ENCODE assay signal across 19 cellular contexts in genomic region chr9:92954886-92955285, GRCh38. TPM values are rescaled to one million over a fixed set of nuclear protein-coding genes. Genes with fewer than 3 reads are reported as not detected.
A peak's percentile ranks its signal among the peaks of the same experiment; 100 is the strongest.
DNase-seq lines count a peak whose midpoint lies in the region; ATAC-seq and TF ChIP-seq lines count a peak whose summit lies in the region.
"Had no signal": no experiment of that assay in that cellular context is flagged by ENCODE, and none has a peak within 500 bp of the region (broad histone marks: within the 10 kb centered on the region; RNA-seq: fewer than 3 reads in every experiment).

No MANE protein-coding gene starts in this region.

- POLR2A ChIA-PET in RWPE1 (lab: Yijun Ruan, JAX; ENCODE audit: low non-redundant PET): interaction anchor here (0.7 kb wide), 1 partner anchor 44 kb away, joined by 5 read pairs; no protein-coding TSS in a partner anchor

- TF ChIP-seq POLR2A in prostate gland (IDR thresholded peaks at IDR 0.05): no peak

- peak overlapping the region; percentile 63 for H3K27ac ChIP-seq in RWPE1
- no peak overlapping the region for H3K27ac ChIP-seq in prostate gland
- H3K27ac ChIP-seq: uterus, WERI-Rb-1 had no signal

- intact Hi-C loops in activated naive CD4-positive, alpha-beta T cell treated with anti-CD3 and anti-CD28 coated beads for 36 hours (cut with micrococcal nuclease): loop anchor here (1.0 to 5.0 kb wide), 6 partner anchors 9 to 612 kb away; partner anchors contain the start of genes BICD2, FAM120A, FAM120AOS and ZNF484
- intact Hi-C loops in prostate gland (cut with DNase I): no loop called here

- no peaks in the 10 kb centered on the region for H3K27me3 ChIP-seq in prostate gland (replicated peaks; ENCODE audit: insufficient read depth)
- H3K27me3 ChIP-seq: uterus had no signal

- no peak for TF ChIP-seq CTCF in RWPE1 (conservative IDR thresholded peaks at IDR 0.05; ENCODE audit: low read depth)
- TF ChIP-seq CTCF in prostate gland (IDR thresholded peaks at IDR 0.05): no peak

- H3K4me3 Mint-ChIP-seq in activated naive CD4-positive, alpha-beta T cell treated with anti-CD3 and anti-CD28 coated beads for 36 hours: peak overlapping the region; percentile 46
- peak overlapping the region; percentile 79 for H3K4me3 Mint-ChIP-seq in central memory CD8-positive, alpha-beta T cell
- peak overlapping the region; percentile 71 for H3K4me3 Mint-ChIP-seq in stimulated activated effector memory CD8-positive, alpha-beta T cell treated with anti-CD3 and anti-CD28 coated beads, Interleukin-12 subunit alpha, Interleukin-12 subunit beta, amount 100 ng/mL, for 72 hours

- H3K27me3 Mint-ChIP-seq in activated naive CD4-positive, alpha-beta T cell treated with anti-CD3 and anti-CD28 coated beads for 36 hours (ENCODE audit: low read depth): no peaks in the 10 kb centered on the region
- H3K27me3 Mint-ChIP-seq in central memory CD8-positive, alpha-beta T cell: no peaks in the 10 kb centered on the region

- 89% methylated on average over 9 of the region's 9 CpGs for WGBS in prostate gland

- DNase-seq in activated naive CD4-positive, alpha-beta T cell treated with anti-CD3 and anti-CD28 coated beads for 36 hours: no peak
- DNase-seq in activated naive CD4-positive, alpha-beta T cell treated with Interleukin-2 at 50 U/mL for 16 hours: no peak
- no peak for DNase-seq in RWPE1 (ENCODE audit: low spot score)
- no peak for DNase-seq in central memory CD8-positive, alpha-beta T cell (ENCODE audit: low spot score in 2 of 2)
- DNase-seq in stimulated activated effector memory CD8-positive, alpha-beta T cell treated with anti-CD3 and anti-CD28 coated beads, Interleukin-12 subunit alpha, Interleukin-12 subunit beta, amount 100 ng/mL, for 72 hours (ENCODE audit: low spot score in 2 of 2): no peak
- no peak for DNase-seq in NCI-H2107 (lab: John Stamatoyannopoulos, UW)
- no peak for DNase-seq in prostate gland (ENCODE audit: low spot score)
- DNase-seq in NCI-H524 treated with DMSO at 0.1 percent for 48 hours (lab: John Stamatoyannopoulos, UW): no peak
- DNase-seq: Calu3; kidney; NCI-H187; NCI-H510A; stimulated activated naive B cell treated with anti-CD40 and anti-IgM and Interleukin-4, amounts not matched to agents 10 μg/mL and 1 μg/mL and 100 μg/mL, for 72 hours; uterus; WERI-Rb-1 had no signal

- ATAC-seq in central memory CD8-positive, alpha-beta T cell (replicated peaks; ENCODE audit: extremely low read depth, poor library complexity, severe bottlenecking): no peak
- no peak for ATAC-seq in stimulated activated effector memory CD8-positive, alpha-beta T cell treated with anti-CD3 and anti-CD28 coated beads, Interleukin-12 subunit alpha, Interleukin-12 subunit beta, amount 100 ng/mL, for 72 hours
- ATAC-seq: SK-N-SH treated with all-trans-retinoic acid at 6 μM for 48 hours had no signal

- H3K4me1 Mint-ChIP-seq in activated naive CD4-positive, alpha-beta T cell treated with anti-CD3 and anti-CD28 coated beads for 36 hours (ENCODE audit: low read depth): peaks cover 72% of the 10 kb centered on the region
- peaks cover 65% of the 10 kb centered on the region for H3K4me1 Mint-ChIP-seq in central memory CD8-positive, alpha-beta T cell
- peaks cover 66% of the 10 kb centered on the region for H3K4me1 Mint-ChIP-seq in stimulated activated effector memory CD8-positive, alpha-beta T cell treated with anti-CD3 and anti-CD28 coated beads, Interleukin-12 subunit alpha, Interleukin-12 subunit beta, amount 100 ng/mL, for 72 hours

- no peaks in the 10 kb centered on the region for H3K4me1 ChIP-seq in prostate gland (replicated peaks)
- H3K4me1 ChIP-seq: uterus had no signal

- H3K9me3 ChIP-seq in prostate gland: no peaks in the 10 kb centered on the region
- H3K9me3 ChIP-seq: mucosa of descending colon, uterus had no signal

- H3K36me3 Mint-ChIP-seq in activated naive CD4-positive, alpha-beta T cell treated with anti-CD3 and anti-CD28 coated beads for 36 hours (ENCODE audit: low read depth): no peaks in the 10 kb centered on the region
- peaks cover 5% of the 10 kb centered on the region for H3K36me3 Mint-ChIP-seq in central memory CD8-positive, alpha-beta T cell (ENCODE audit: insufficient read depth)
- peaks cover 6% of the 10 kb centered on the region for H3K36me3 Mint-ChIP-seq in stimulated activated effector memory CD8-positive, alpha-beta T cell treated with anti-CD3 and anti-CD28 coated beads, Interleukin-12 subunit alpha, Interleukin-12 subunit beta, amount 100 ng/mL, for 72 hours
- H3K36me3 Mint-ChIP-seq: stimulated activated naive B cell treated with anti-CD40 and anti-IgM and Interleukin-4, amounts not matched to agents 10 μg/mL and 1 μg/mL and 100 μg/mL, for 72 hours had no signal

- CTCF ChIA-PET in activated naive CD4-positive, alpha-beta T cell treated with anti-CD3 and anti-CD28 coated beads for 36 hours (lab: Charles Lee): interaction anchor here (0.8 to 6.8 kb wide), 7 partner anchors 9 to 181 kb away, joined by 3 to 65 read pairs (median 3); no protein-coding TSS in a partner anchor
- CTCF ChIA-PET in RWPE1 (lab: Yijun Ruan, JAX): interaction anchor here (0.6 to 1.9 kb wide), 6 partner anchors 11 to 439 kb away, joined by 3 to 6 read pairs (median 4); no protein-coding TSS in a partner anchor

- no peaks in the 10 kb centered on the region for H3K36me3 ChIP-seq in prostate gland
- H3K36me3 ChIP-seq: uterus, WERI-Rb-1 had no signal

- H3K4me3 ChIP-seq in prostate gland: no peak overlapping the region
- H3K4me3 ChIP-seq: mucosa of descending colon, smooth muscle cell, uterus had no signal

- no peaks in the 10 kb centered on the region for H3K9me3 Mint-ChIP-seq in activated naive CD4-positive, alpha-beta T cell treated with anti-CD3 and anti-CD28 coated beads for 36 hours
- H3K9me3 Mint-ChIP-seq in central memory CD8-positive, alpha-beta T cell: no peaks in the 10 kb centered on the region
- H3K9me3 Mint-ChIP-seq in stimulated activated effector memory CD8-positive, alpha-beta T cell treated with anti-CD3 and anti-CD28 coated beads, Interleukin-12 subunit alpha, Interleukin-12 subunit beta, amount 100 ng/mL, for 72 hours: no peaks in the 10 kb centered on the region
- H3K9me3 Mint-ChIP-seq: stimulated activated naive B cell treated with anti-CD40 and anti-IgM and Interleukin-4, amounts not matched to agents 10 μg/mL and 1 μg/mL and 100 μg/mL, for 72 hours had no signal

- H3K27ac Mint-ChIP-seq in activated naive CD4-positive, alpha-beta T cell treated with anti-CD3 and anti-CD28 coated beads for 36 hours: peak overlapping the region; percentile 91
- H3K27ac Mint-ChIP-seq in central memory CD8-positive, alpha-beta T cell (ENCODE audit: low read depth): peak overlapping the region; percentile 92
- H3K27ac Mint-ChIP-seq in stimulated activated effector memory CD8-positive, alpha-beta T cell treated with anti-CD3 and anti-CD28 coated beads, Interleukin-12 subunit alpha, Interleukin-12 subunit beta, amount 100 ng/mL, for 72 hours: peak overlapping the region; percentile 93

RNA-seq across cellular contexts. Expression of gene FGD3, which starts 7.6 kb away (rescaled TPM):
- 10 to 100 TPM; 57.7 to 58.8 TPM for total RNA-seq in activated naive CD4-positive, alpha-beta T cell treated with anti-CD3 and anti-CD28 coated beads for 36 hours
- total RNA-seq in prostate gland: 10 to 100 TPM in 1 of 2 donors, 1 to 10 TPM in 1; 6.2 to 11.0 TPM
- total RNA-seq: MCF 10A had no signal

Comparison
In these comparisons a context has a peak if more than half of its experiments do, and no peak if none do; other contexts are left out.
1. RNA of gene FGD3, which starts 7.6 kb away (total RNA-seq): 57.7 to 58.8 TPM in activated naive CD4-positive, alpha-beta T cell treated with anti-CD3 and anti-CD28 coated beads for 36 hours; 6.2 to 11.0 TPM in prostate gland; every median in the first group is over 4 times any median in the second.
2. Peak in every context shown above with its lines, with median percentiles within 50 percentile points of each other: H3K27ac Mint-ChIP-seq and H3K4me3 Mint-ChIP-seq.